Comparison of ENCODE assay signal across 1 cellular context in the genomic region with DNA sequence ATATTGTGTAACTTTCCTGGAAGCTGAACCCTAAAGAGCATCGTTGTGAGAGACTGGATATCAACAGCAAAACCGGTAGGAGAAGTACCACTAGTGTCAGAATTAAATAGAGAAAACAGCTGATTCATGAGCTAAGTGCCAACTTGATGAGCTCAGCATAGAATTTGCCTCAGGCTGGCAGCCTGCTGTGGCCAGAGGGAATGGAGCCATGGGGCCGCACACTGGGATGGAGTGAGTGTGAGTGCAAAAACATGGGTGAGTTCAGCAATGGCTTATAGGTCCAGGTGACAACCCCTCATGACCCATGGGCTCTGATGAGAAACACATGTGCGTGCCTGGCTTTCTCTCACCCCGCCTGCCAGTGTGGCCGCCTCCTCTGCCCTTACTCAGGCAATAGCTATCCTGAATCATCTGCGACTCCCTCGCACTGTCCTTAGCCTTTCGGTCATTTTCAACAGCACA.
TF ChIP-seq lines count a peak whose summit lies in the region.

No MANE protein-coding gene starts in this region.

TF ChIP-seq in H1, 55 proteins besides CTCF, POLR2A, EP300 and RAD21:
- TF ChIP-seq RNF2 (IDR thresholded peaks at IDR 0.05; ENCODE audit: borderline replicate concordance, low read depth, low read length, missing control alignments, poor library complexity, severe bottlenecking) (no peak), CREB1 (IDR thresholded peaks at IDR 0.05) (no peak), YY1 (IDR thresholded peaks at IDR 0.05; ENCODE audit: low read depth, low read length) (no peak), JUN (IDR thresholded peaks at IDR 0.05; ENCODE audit: low read depth, low read length) (no peak), RXRA (IDR thresholded peaks at IDR 0.05; ENCODE audit: insufficient read depth, low read depth, low read length) (no peak), SRF (IDR thresholded peaks at IDR 0.05; ENCODE audit: low read depth, low read length) (no peak), ZNF274 (IDR thresholded peaks at IDR 0.05; ENCODE audit: borderline replicate concordance, extremely low read depth, low read length) (no peak), EZH2 (IDR thresholded peaks at IDR 0.05; ENCODE audit: low read depth, low read length, severe bottlenecking) (no peak), POU5F1 (IDR thresholded peaks at IDR 0.05; ENCODE audit: low read depth, low read length) (no peak), KDM1A (IDR thresholded peaks at IDR 0.05; ENCODE audit: borderline replicate concordance, low read length) (no peak), JUND (IDR thresholded peaks at IDR 0.05; ENCODE audit: low read length) (no peak), CTBP2 (IDR thresholded peaks at IDR 0.05; ENCODE audit: borderline replicate concordance, insufficient read depth, insufficient read length, low read length) (no peak), SP1 (IDR thresholded peaks at IDR 0.05; ENCODE audit: low read depth, low read length) (no peak), TEAD4 (IDR thresholded peaks at IDR 0.05; ENCODE audit: low read depth, low read length) (no peak), CEBPB (IDR thresholded peaks at IDR 0.05; ENCODE audit: low read depth, low read length) (no peak), RFX5 (IDR thresholded peaks at IDR 0.05; ENCODE audit: borderline replicate concordance, low read depth, low read length) (no peak), CBX5 (IDR thresholded peaks at IDR 0.05; ENCODE audit: low read depth, low read length) (no peak), CHD2 (IDR thresholded peaks at IDR 0.05; ENCODE audit: low read length) (no peak), TBP (IDR thresholded peaks at IDR 0.05; ENCODE audit: low read depth, low read length) (no peak), KDM4A (IDR thresholded peaks at IDR 0.05; ENCODE audit: low read depth, low read length, severe bottlenecking) (no peak)
